ENCODE assay signal across 7 cellular contexts in genomic region chr2:221572821-221573429, GRCh38. TPM values are rescaled to one million over a fixed set of nuclear protein-coding genes. Genes with fewer than 3 reads are reported as not detected.
A peak's percentile ranks its signal among the peaks of the same experiment; 100 is the strongest.
DNase-seq lines count a peak whose midpoint lies in the region; FAIRE-seq and TF ChIP-seq lines count a peak whose summit lies in the region.

No MANE protein-coding gene starts in this region.

- 1 to 2% methylated on average over 23 to 40 of the region's 42 CpGs for WGBS in tibial nerve, 2 donors

- H3K4me3 ChIP-seq in H7 (ENCODE audit: insufficient read depth, low read depth, low read length) (peak overlapping the region; percentile 59), mucosa of stomach (ENCODE audit: low read length) (peak overlapping the region; percentile 84), tibial nerve (peak overlapping the region; percentile 42 to 75 (median 60))

- POLR2A ChIA-PET in activated CD4-positive, alpha-beta memory T cell treated with anti-CD3 and anti-CD28 coated beads, Interleukin-2, amount 10 ng/mL, durations not matched to agents 7 days and 5 days (lab: Charles Lee): interaction anchor here (1.3 to 3.7 kb wide), 3 partner anchors 52 to 137 kb away, joined by 4 to 49 read pairs (median 4); no protein-coding TSS in a partner anchor

- TF ChIP-seq POLR2A in GM12892 (IDR thresholded peaks at IDR 0.05; ENCODE audit: low read depth, low read length) (no peak), tibial nerve (IDR thresholded peaks at IDR 0.05) (no peak)

- no peak for TF ChIP-seq CTCF in tibial nerve (IDR thresholded peaks at IDR 0.05)

- TF ChIP-seq EP300 in tibial nerve (IDR thresholded peaks at IDR 0.05): no peak

- H3K9me3 Mint-ChIP-seq in activated CD4-positive, alpha-beta memory T cell treated with anti-CD3 and anti-CD28 coated beads, Interleukin-2, amount 10 ng/mL, durations not matched to agents 7 days and 5 days: no peaks in the 10 kb centered on the region

- H3K4me1 ChIP-seq in mucosa of stomach (ENCODE audit: control insufficient read depth, insufficient read depth, low read length) (peaks cover 24% of the 10 kb centered on the region), tibial nerve (peaks cover 0 to 44% (median 7%) of the 10 kb centered on the region in 4 donors)

- no peak for FAIRE-seq in GM12892 (lab: Jason Lieb, UNC)

- peaks cover 56% of the 10 kb centered on the region for H3K27me3 Mint-ChIP-seq in activated CD4-positive, alpha-beta memory T cell treated with anti-CD3 and anti-CD28 coated beads, Interleukin-2, amount 10 ng/mL, durations not matched to agents 7 days and 5 days

- H3K36me3 Mint-ChIP-seq in activated CD4-positive, alpha-beta memory T cell treated with anti-CD3 and anti-CD28 coated beads, Interleukin-2, amount 10 ng/mL, durations not matched to agents 7 days and 5 days (ENCODE audit: low read depth): peaks cover 13% of the 10 kb centered on the region

- DNase-seq in GM12892 (ENCODE audit: insufficient read length) (peak; percentile 31), H7 (peak; percentile 77), LHCN-M2 (ENCODE audit: low read depth) (peak; percentile 38), epithelial cell of prostate (ENCODE audit: low read depth, low spot score) (no peak), tibial nerve (ENCODE audit: low spot score in 2 of 2) (peak in 1 of 2 donors; percentile 12)
- peak; percentile 31 for DNase-seq in activated CD4-positive, alpha-beta memory T cell treated with anti-CD3 and anti-CD28 coated beads, Interleukin-2, amount 10 ng/mL, durations not matched to agents 7 days and 5 days

- peak overlapping the region; percentile 70 for H3K9ac ChIP-seq in mucosa of stomach (ENCODE audit: low read length)

- H3K27me3 ChIP-seq in H7 (ENCODE audit: control insufficient read depth, insufficient read depth, low read length) (peaks cover 36% of the 10 kb centered on the region), mucosa of stomach (ENCODE audit: control insufficient read depth, insufficient read depth, low read length) (peaks cover 45% of the 10 kb centered on the region), tibial nerve (peaks cover 0 to 42% of the 10 kb centered on the region in 2 donors)

- H3K4me1 Mint-ChIP-seq in activated CD4-positive, alpha-beta memory T cell treated with anti-CD3 and anti-CD28 coated beads, Interleukin-2, amount 10 ng/mL, durations not matched to agents 7 days and 5 days: peaks cover 29% of the 10 kb centered on the region

- H3K27ac Mint-ChIP-seq in activated CD4-positive, alpha-beta memory T cell treated with anti-CD3 and anti-CD28 coated beads, Interleukin-2, amount 10 ng/mL, durations not matched to agents 7 days and 5 days: no peak overlapping the region

- H3K9me3 ChIP-seq in mucosa of stomach (ENCODE audit: control insufficient read depth, low read length) (no peaks in the 10 kb centered on the region), tibial nerve (no peaks in the 10 kb centered on the region)

- H3K36me3 ChIP-seq in H7 (replicated peaks; ENCODE audit: control insufficient read depth, insufficient read depth, low read length): no peaks in the 10 kb centered on the region
- H3K36me3 ChIP-seq in mucosa of stomach (ENCODE audit: control insufficient read depth, insufficient read depth, low read length): no peaks in the 10 kb centered on the region
- no peaks in the 10 kb centered on the region for H3K36me3 ChIP-seq in tibial nerve

- H3K27ac ChIP-seq in epithelial cell of prostate: peak overlapping the region; percentile 30
- H3K27ac ChIP-seq in tibial nerve: peak overlapping the region; percentile 39 to 87 (median 76)

- peak overlapping the region; percentile 82 for H3K4me3 Mint-ChIP-seq in activated CD4-positive, alpha-beta memory T cell treated with anti-CD3 and anti-CD28 coated beads, Interleukin-2, amount 10 ng/mL, durations not matched to agents 7 days and 5 days

- CTCF ChIA-PET in activated CD4-positive, alpha-beta memory T cell treated with anti-CD3 and anti-CD28 coated beads, Interleukin-2, amount 10 ng/mL, durations not matched to agents 7 days and 5 days (lab: Charles Lee): interaction anchor here (1.0 to 2.4 kb wide), 13 partner anchors 8 to 884 kb away, joined by 3 to 7 read pairs (median 3); no protein-coding TSS in a partner anchor

RNA-seq across cellular contexts. Expression of gene EPHA4, which starts 0.8 kb away (rescaled TPM):
- polyA plus RNA-seq in GM12892 (2012; ENCODE audit: missing spikeins): 0.19 TPM
- 9.9 and 20.2 TPM in 2 replicates for total RNA-seq in H7 (2014; rRNA removed; shearing (Covaris generic))
- total RNA-seq in LHCN-M2 (2014; rRNA removed) (6.6 and 17.4 TPM in 2 replicates), tibial nerve (10 to 100 TPM; 10.2 to 42.2 (median 20.6) TPM)
- 3.6 TPM for polyA plus RNA-seq in LHCN-M2 (2012)
- 10 to 100 TPM; 11.7 to 11.8 TPM for total RNA-seq in activated CD4-positive, alpha-beta memory T cell treated with anti-CD3 and anti-CD28 coated beads, Interleukin-2, amount 10 ng/mL, durations not matched to agents 7 days and 5 days
